Comparison of ENCODE assay signal across 8 cellular contexts in genomic region chr11:58286249-58286648, GRCh38. TPM values are rescaled to one million over a fixed set of nuclear protein-coding genes. Genes with fewer than 3 reads are reported as not detected.
A peak's percentile ranks its signal among the peaks of the same experiment; 100 is the strongest.
DNase-seq lines count a peak whose midpoint lies in the region; ATAC-seq and TF ChIP-seq lines count a peak whose summit lies in the region.

No MANE protein-coding gene starts in this region.

- H3K27me3 ChIP-seq in HCT116 (ENCODE audit: insufficient read depth, low read length) = no peaks in the 10 kb centered on the region

- TF ChIP-seq POLR2A in HCT116 (IDR thresholded peaks at IDR 0.05; ENCODE audit: borderline replicate concordance, extremely low read depth, insufficient read depth, insufficient read length) = no peak

- no peak overlapping the region for H3K27ac ChIP-seq in HCT116 (ENCODE audit: low read depth, low read length)

- H3K36me3 Mint-ChIP-seq in activated naive CD4-positive, alpha-beta T cell treated with anti-CD3 and anti-CD28 coated beads for 36 hours (ENCODE audit: low read depth) = no peaks in the 10 kb centered on the region
- no peaks in the 10 kb centered on the region for H3K36me3 Mint-ChIP-seq in neural crest cell (ENCODE audit: low read depth)
- H3K36me3 Mint-ChIP-seq in activated naive CD4-positive, alpha-beta T cell treated with anti-CD3 and anti-CD28 coated beads, Interleukin-2, amount 10 ng/mL, durations not matched to agents 7 days and 5 days = no peaks in the 10 kb centered on the region

- RAD21 ChIA-PET in HCT116 (lab: Charles Lee; ENCODE audit: low non-redundant PET in 1 of 2, low total read pairs in 2 of 2, uncharacterized antibody in 2 of 2, unreplicated experiment in 2 of 2) = interaction anchor here in 1 of 2 experiments (0.9 to 1.0 kb wide), 2 partner anchors 126 to 534 kb away, joined by 3 to 5 read pairs; partner anchors contain the start of gene BTBD18

- H3K9me2 ChIP-seq in HCT116 (ENCODE audit: insufficient read depth) = no peaks in the 10 kb centered on the region

- DNase-seq in activated naive CD4-positive, alpha-beta T cell treated with anti-CD3 and anti-CD28 coated beads for 36 hours = peak; percentile 10
- no peak for DNase-seq in activated naive CD4-positive, alpha-beta T cell (lab: John Stamatoyannopoulos, UW)
- DNase-seq in HCT116 (ENCODE audit: low read depth, low spot score) (peak; percentile 23), NCI-H226 (peak; percentile 31), dermis blood vessel endothelial cell (peak; percentile 72), neural crest cell (ENCODE audit: low read depth, low spot score) (no peak)
- DNase-seq in activated naive CD4-positive, alpha-beta T cell treated with anti-CD3 and anti-CD28 coated beads, Interleukin-2, amount 10 ng/mL, durations not matched to agents 7 days and 5 days = no peak
- DNase-seq in stimulated activated CD4-positive, alpha-beta T cell treated with anti-CD3 and anti-CD28 coated beads, Interleukin-12 subunit alpha, Interleukin-12 subunit beta, amount 100 ng/mL, for 4 hours = no peak

- no peaks in the 10 kb centered on the region for H3K79me2 ChIP-seq in HCT116 (ENCODE audit: insufficient read depth, low read length)

- peak; percentile 94 for ATAC-seq in HCT116

- TF ChIP-seq CTCF in HCT116 (IDR thresholded peaks at IDR 0.05 in 2 of 3, conservative IDR thresholded peaks at IDR 0.05 in 1 of 3; ENCODE audit: borderline replicate concordance in 1 of 3, insufficient read depth in 1 of 3, low read depth in 2 of 3, low read length in 2 of 3) (peak; percentile 24 to 79 (median 67); a peak in 5 of 6 replicates), neural crest cell (conservative IDR thresholded peaks at IDR 0.05) (peak; percentile 59)

- no peak overlapping the region for H3K4me3 ChIP-seq in HCT116 (replicated peaks in 1 of 2; ENCODE audit: low read depth in 1 of 2, low read length in 2 of 2)

- H3K4me1 ChIP-seq in HCT116 (ENCODE audit: control insufficient read depth in 1 of 2, insufficient read depth in 2 of 2, low read length in 2 of 2) = no peaks in the 10 kb centered on the region

- no peaks in the 10 kb centered on the region for H3K9me3 ChIP-seq in HCT116 (ENCODE audit: control insufficient read depth in 1 of 2, insufficient read depth in 1 of 2, low read depth in 1 of 2, low read length in 2 of 2)

- no peaks in the 10 kb centered on the region for H3K9me3 Mint-ChIP-seq in activated naive CD4-positive, alpha-beta T cell treated with anti-CD3 and anti-CD28 coated beads for 36 hours
- peaks cover 3% of the 10 kb centered on the region for H3K9me3 Mint-ChIP-seq in neural crest cell
- no peaks in the 10 kb centered on the region for H3K9me3 Mint-ChIP-seq in activated naive CD4-positive, alpha-beta T cell treated with anti-CD3 and anti-CD28 coated beads, Interleukin-2, amount 10 ng/mL, durations not matched to agents 7 days and 5 days

- peaks cover 6% of the 10 kb centered on the region for H3K27me3 Mint-ChIP-seq in activated naive CD4-positive, alpha-beta T cell treated with anti-CD3 and anti-CD28 coated beads for 36 hours (ENCODE audit: low read depth)
- H3K27me3 Mint-ChIP-seq in neural crest cell (ENCODE audit: low read depth) = no peaks in the 10 kb centered on the region
- no peaks in the 10 kb centered on the region for H3K27me3 Mint-ChIP-seq in activated naive CD4-positive, alpha-beta T cell treated with anti-CD3 and anti-CD28 coated beads, Interleukin-2, amount 10 ng/mL, durations not matched to agents 7 days and 5 days

- H3K27ac Mint-ChIP-seq in activated naive CD4-positive, alpha-beta T cell treated with anti-CD3 and anti-CD28 coated beads for 36 hours = no peak overlapping the region
- H3K27ac Mint-ChIP-seq in neural crest cell (ENCODE audit: unreplicated experiment) = no peak overlapping the region
- H3K27ac Mint-ChIP-seq in activated naive CD4-positive, alpha-beta T cell treated with anti-CD3 and anti-CD28 coated beads, Interleukin-2, amount 10 ng/mL, durations not matched to agents 7 days and 5 days = no peak overlapping the region

- no peaks in the 10 kb centered on the region for H4K20me1 ChIP-seq in HCT116 (ENCODE audit: insufficient read depth)

- intact Hi-C loops in activated naive CD4-positive, alpha-beta T cell treated with anti-CD3 and anti-CD28 coated beads for 36 hours (cut with micrococcal nuclease) = no loop called here
- intact Hi-C loops in HCT116 (cut with micrococcal nuclease) = loop anchor here (5.0 to 10.0 kb wide), 2 partner anchors 461 to 624 kb away; no protein-coding TSS in a partner anchor

- peak; percentile 61 for TF ChIP-seq RAD21 in HCT116 (IDR thresholded peaks at IDR 0.05; ENCODE audit: low read depth)

- H3K36me3 ChIP-seq in HCT116 (ENCODE audit: control insufficient read depth in 1 of 2, insufficient read depth in 2 of 2, low read length in 2 of 2) = no peaks in the 10 kb centered on the region

- POLR2A ChIA-PET in HCT116 (lab: Charles Lee) = no interaction called here

- no TSS peak for BruUV-seq in HCT116 (replicated peaks; lab: Mats Ljungman, UMichigan)

- H3K4me3 Mint-ChIP-seq in activated naive CD4-positive, alpha-beta T cell treated with anti-CD3 and anti-CD28 coated beads for 36 hours = no peak overlapping the region
- H3K4me3 Mint-ChIP-seq in neural crest cell = no peak overlapping the region
- no peak overlapping the region for H3K4me3 Mint-ChIP-seq in activated naive CD4-positive, alpha-beta T cell treated with anti-CD3 and anti-CD28 coated beads, Interleukin-2, amount 10 ng/mL, durations not matched to agents 7 days and 5 days

- no peaks in the 10 kb centered on the region for H3K4me1 Mint-ChIP-seq in activated naive CD4-positive, alpha-beta T cell treated with anti-CD3 and anti-CD28 coated beads for 36 hours (ENCODE audit: low read depth)
- no peaks in the 10 kb centered on the region for H3K4me1 Mint-ChIP-seq in neural crest cell
- no peaks in the 10 kb centered on the region for H3K4me1 Mint-ChIP-seq in activated naive CD4-positive, alpha-beta T cell treated with anti-CD3 and anti-CD28 coated beads, Interleukin-2, amount 10 ng/mL, durations not matched to agents 7 days and 5 days

- H3K4me2 ChIP-seq in HCT116 (ENCODE audit: low read length) = no peak overlapping the region

- CTCF ChIA-PET in activated naive CD4-positive, alpha-beta T cell treated with anti-CD3 and anti-CD28 coated beads for 36 hours (lab: Charles Lee) = interaction anchor here (0.6 to 1.4 kb wide), 12 partner anchors 20 to 502 kb away, joined by 3 to 5 read pairs (median 3); no protein-coding TSS in a partner anchor
- CTCF ChIA-PET in HCT116 (lab: Charles Lee) = interaction anchor here (0.6 to 1.6 kb wide), 9 partner anchors 10 to 941 kb away, joined by 3 to 7 read pairs (median 5); partner anchors contain the start of gene BTBD18
- CTCF ChIA-PET in activated naive CD4-positive, alpha-beta T cell treated with anti-CD3 and anti-CD28 coated beads, Interleukin-2, amount 10 ng/mL, durations not matched to agents 7 days and 5 days (lab: Charles Lee) = interaction anchor here (1.0 to 1.8 kb wide), 3 partner anchors 227 to 470 kb away, joined by 3 to 10 read pairs (median 5); no protein-coding TSS in a partner anchor

- no peak overlapping the region for H3K9ac ChIP-seq in HCT116 (ENCODE audit: low read length)

- H2AFZ ChIP-seq in HCT116 (ENCODE audit: low read depth, low read length, poor library complexity, severe bottlenecking) = no peak overlapping the region

TF ChIP-seq in HCT116, 20 proteins besides CTCF, POLR2A, EP300 and RAD21:
- TF ChIP-seq CEBPB (IDR thresholded peaks at IDR 0.05; ENCODE audit: low read depth) = no peak
- TF ChIP-seq MAX (IDR thresholded peaks at IDR 0.05) = no peak
- no peak for TF ChIP-seq ELF1 (IDR thresholded peaks at IDR 0.05; ENCODE audit: borderline replicate concordance, low read depth)
- no peak for TF ChIP-seq POLR2AphosphoS5 (IDR thresholded peaks at IDR 0.05; ENCODE audit: low read depth, low read length)

RNA-seq across cellular contexts. Expression of gene OR10W1, which starts 18.2 kb away (rescaled TPM):
- total RNA-seq in activated naive CD4-positive, alpha-beta T cell treated with anti-CD3 and anti-CD28 coated beads for 36 hours = not detected
- not detected for total RNA-seq in HCT116 (2021; ENCODE audit: unreplicated experiment)
- polyA plus RNA-seq in HCT116 (2012) = not detected in 2 replicates
- not detected in 2 replicates for total RNA-seq in dermis blood vessel endothelial cell
- total RNA-seq in neural crest cell = not detected in 2 replicates

RNA-seq across cellular contexts. Expression of gene OR10Q1, which starts 57.5 kb away (rescaled TPM):
- not detected for total RNA-seq in activated naive CD4-positive, alpha-beta T cell treated with anti-CD3 and anti-CD28 coated beads for 36 hours
- total RNA-seq in HCT116 (2021; ENCODE audit: unreplicated experiment) (not detected), dermis blood vessel endothelial cell (not detected in 2 replicates), neural crest cell (not detected in 2 replicates)
- not detected in 2 replicates for polyA plus RNA-seq in HCT116 (2012)

Comparison
In these comparisons a context has a peak if more than half of its experiments do, and no peak if none do; other contexts are left out.
1. DNase-seq: peak in activated naive CD4-positive, alpha-beta T cell treated with anti-CD3 and anti-CD28 coated beads for 36 hours (single experiment), HCT116 (single experiment), NCI-H226 (single experiment) and dermis blood vessel endothelial cell (single experiment); none in activated naive CD4-positive, alpha-beta T cell (0 of 4), neural crest cell (single experiment), activated naive CD4-positive, alpha-beta T cell treated with anti-CD3 and anti-CD28 coated beads, Interleukin-2, amount 10 ng/mL, durations not matched to agents 7 days and 5 days (single experiment) and stimulated activated CD4-positive, alpha-beta T cell treated with anti-CD3 and anti-CD28 coated beads, Interleukin-12 subunit alpha, Interleukin-12 subunit beta, amount 100 ng/mL, for 4 hours (single experiment).